ENCODE assay signal across 24 cellular contexts in genomic region chr7:142772051-142772450, GRCh38. TPM values are rescaled to one million over a fixed set of nuclear protein-coding genes. Genes with fewer than 3 reads are reported as not detected.
"Had no signal": no experiment of that assay in that cellular context is flagged by ENCODE, and none has a peak within 500 bp of the region (broad histone marks: within the 10 kb centered on the region; RNA-seq: fewer than 3 reads in every experiment).

No MANE protein-coding gene starts in this region.

- DNase-seq: activated B cell treated with CpG ODN at 0.5 μM for 24 hours; activated CD4-positive, alpha-beta T cell treated with anti-CD3 and anti-CD28 coated beads for 1 hour; activated CD4-positive, alpha-beta T cell treated with anti-CD3 and anti-CD28 coated beads, Interleukin-2, amount 10 ng/mL, durations not matched to agents 24 days and 14 days; activated CD4-positive, alpha-beta T cell treated with anti-CD3 and anti-CD28 coated beads, Interleukin-2, amount 50 U/mL, for 48 hours; activated CD8-positive, alpha-beta memory T cell treated with anti-CD3 and anti-CD28 coated beads, Interleukin-2, amount 10 ng/mL, durations not matched to agents 7 days and 5 days; activated effector memory CD4-positive, alpha-beta T cell treated with Interleukin-2 at 50 U/mL for 16 hours; activated naive CD4-positive, alpha-beta T cell; activated T-cell treated with anti-CD3 and anti-CD28 coated beads, Interleukin-2, amount 50 U/mL, for 24 hours; aorta; KG1; NCI-H1436 treated with DMSO at 0.1 percent for 48 hours; NCI-H187 treated with DMSO at 0.1 percent for 48 hours; NCI-H2171 treated with DMSO at 0.1 percent for 48 hours; NCI-H226; NCI-H526; PC-9; T-cell; T-helper 2 cell; T1000 had no signal

- H3K4me3 Mint-ChIP-seq: activated CD4-positive, alpha-beta T cell treated with anti-CD3 and anti-CD28 coated beads, Interleukin-2, amount 10 ng/mL, durations not matched to agents 24 days and 14 days; activated CD8-positive, alpha-beta memory T cell treated with anti-CD3 and anti-CD28 coated beads, Interleukin-2, amount 10 ng/mL, durations not matched to agents 7 days and 5 days; activated naive CD4-positive, alpha-beta T cell treated with anti-CD3 and anti-CD28 coated beads, Interleukin-2, amount 50 U/mL, for 24 hours; activated T-cell treated with anti-CD3 and anti-CD28 coated beads, Interleukin-2, amount 50 U/mL, for 24 hours; activated T-helper 1 cell treated with anti-CD3 and anti-CD28 coated beads, Interleukin-12 subunit alpha, Interleukin-12 subunit beta, Interleukin-2, Interleukin-4 antibody, amounts not matched to agents 30 ng/mL and 10 ng/mL and 1 ng/mL, durations not matched to agents 14 hours and 24 hours and 36 hours; T-cell had no signal

- H3K27ac ChIP-seq: PC-9, SK-N-MC had no signal

- H3K36me3 Mint-ChIP-seq: activated CD8-positive, alpha-beta memory T cell treated with anti-CD3 and anti-CD28 coated beads, Interleukin-2, amount 10 ng/mL, durations not matched to agents 7 days and 5 days; activated naive CD4-positive, alpha-beta T cell treated with anti-CD3 and anti-CD28 coated beads, Interleukin-2, amount 50 U/mL, for 24 hours; T-cell had no signal

- H3K4me1 Mint-ChIP-seq: activated naive CD4-positive, alpha-beta T cell treated with anti-CD3 and anti-CD28 coated beads, Interleukin-2, amount 50 U/mL, for 24 hours had no signal

- H3K9me3 Mint-ChIP-seq: activated B cell treated with CpG ODN at 0.5 μM for 24 hours; activated CD4-positive, alpha-beta T cell treated with anti-CD3 and anti-CD28 coated beads, Interleukin-2, amount 10 ng/mL, durations not matched to agents 24 days and 14 days; activated naive CD4-positive, alpha-beta T cell treated with anti-CD3 and anti-CD28 coated beads, Interleukin-2, amount 50 U/mL, for 24 hours; activated T-cell treated with anti-CD3 and anti-CD28 coated beads, Interleukin-2, amount 50 U/mL, for 24 hours; activated T-helper 1 cell treated with anti-CD3 and anti-CD28 coated beads, Interleukin-12 subunit alpha, Interleukin-12 subunit beta, Interleukin-2, Interleukin-4 antibody, amounts not matched to agents 30 ng/mL and 10 ng/mL and 1 ng/mL, durations not matched to agents 14 hours and 24 hours and 36 hours; T-cell had no signal

- ATAC-seq: activated CD8-positive, alpha-beta memory T cell treated with anti-CD3 and anti-CD28 coated beads, Interleukin-2, amount 10 ng/mL, durations not matched to agents 7 days and 5 days; T-cell had no signal

- H3K27me3 Mint-ChIP-seq: activated CD8-positive, alpha-beta memory T cell treated with anti-CD3 and anti-CD28 coated beads, Interleukin-2, amount 10 ng/mL, durations not matched to agents 7 days and 5 days; activated naive CD4-positive, alpha-beta T cell treated with anti-CD3 and anti-CD28 coated beads, Interleukin-2, amount 50 U/mL, for 24 hours; activated T-cell treated with anti-CD3 and anti-CD28 coated beads, Interleukin-2, amount 50 U/mL, for 24 hours; T-cell had no signal

- H3K27ac Mint-ChIP-seq: activated B cell treated with CpG ODN at 0.5 μM for 24 hours; activated CD4-positive, alpha-beta T cell treated with anti-CD3 and anti-CD28 coated beads, Interleukin-2, amount 10 ng/mL, durations not matched to agents 24 days and 14 days; activated CD8-positive, alpha-beta memory T cell treated with anti-CD3 and anti-CD28 coated beads, Interleukin-2, amount 10 ng/mL, durations not matched to agents 7 days and 5 days; activated naive CD4-positive, alpha-beta T cell treated with anti-CD3 and anti-CD28 coated beads, Interleukin-2, amount 50 U/mL, for 24 hours; activated T-cell treated with anti-CD3 and anti-CD28 coated beads, Interleukin-2, amount 50 U/mL, for 24 hours; activated T-helper 1 cell treated with anti-CD3 and anti-CD28 coated beads, Interleukin-12 subunit alpha, Interleukin-12 subunit beta, Interleukin-2, Interleukin-4 antibody, amounts not matched to agents 30 ng/mL and 10 ng/mL and 1 ng/mL, durations not matched to agents 14 hours and 24 hours and 36 hours; T-cell had no signal

- H3K4me3 ChIP-seq: PC-9, SK-N-MC had no signal

RNA-seq across cellular contexts. Expression of gene PRSS2, which starts 1.3 kb away (rescaled TPM):
- total RNA-seq: activated B cell treated with CpG ODN at 0.5 μM for 24 hours; activated CD4-positive, alpha-beta T cell treated with anti-CD3 and anti-CD28 coated beads, Interleukin-2, amount 10 ng/mL, durations not matched to agents 24 days and 14 days; activated CD8-positive, alpha-beta memory T cell treated with anti-CD3 and anti-CD28 coated beads, Interleukin-2, amount 10 ng/mL, durations not matched to agents 7 days and 5 days; activated T-helper 1 cell treated with anti-CD3 and anti-CD28 coated beads, Interleukin-12 subunit alpha, Interleukin-12 subunit beta, Interleukin-2, Interleukin-4 antibody, amounts not matched to agents 30 ng/mL and 10 ng/mL and 1 ng/mL, durations not matched to agents 14 hours and 24 hours and 36 hours; MCF 10A; NCI-H460; PC-9 had no signal

RNA-seq across cellular contexts. Expression of gene PRSS1, which starts 22.8 kb away (rescaled TPM):
- total RNA-seq: activated B cell treated with CpG ODN at 0.5 μM for 24 hours; activated CD4-positive, alpha-beta T cell treated with anti-CD3 and anti-CD28 coated beads, Interleukin-2, amount 10 ng/mL, durations not matched to agents 24 days and 14 days; activated CD8-positive, alpha-beta memory T cell treated with anti-CD3 and anti-CD28 coated beads, Interleukin-2, amount 10 ng/mL, durations not matched to agents 7 days and 5 days; activated T-helper 1 cell treated with anti-CD3 and anti-CD28 coated beads, Interleukin-12 subunit alpha, Interleukin-12 subunit beta, Interleukin-2, Interleukin-4 antibody, amounts not matched to agents 30 ng/mL and 10 ng/mL and 1 ng/mL, durations not matched to agents 14 hours and 24 hours and 36 hours; MCF 10A; NCI-H460 had no signal
